18 cellular contexts compared by ENCODE assay signal in genomic region chr20:10568032-10568431, GRCh38.
DNase-seq lines count a peak whose midpoint lies in the region; ATAC-seq and TF ChIP-seq lines count a peak whose summit lies in the region.
"Had no signal": no experiment of that assay in that cellular context is flagged by ENCODE, and none has a peak within 500 bp of the region (broad histone marks: within the 10 kb centered on the region; RNA-seq: fewer than 3 reads in every experiment).

No MANE protein-coding gene starts in this region.

- TF ChIP-seq CTCF in CD8-positive, alpha-beta T cell (IDR thresholded peaks at IDR 0.05), result no peak
- TF ChIP-seq CTCF in foreskin keratinocyte (conservative IDR thresholded peaks at IDR 0.05), result no peak

- ATAC-seq in activated CD4-positive, CD25-positive, alpha-beta regulatory T cell treated with anti-CD3 and anti-CD28 coated beads, Interleukin-2, amount 50 U/mL, for 24 hours, result peak; percentile 25 to 41
- ATAC-seq in CD8-positive, alpha-beta T cell, result peak; percentile 42
- peak; percentile 49 for ATAC-seq in activated naive CD8-positive, alpha-beta T cell treated with anti-CD3 and anti-CD28 coated beads, Interleukin-2, amount 50 U/mL, for 24 hours
- peak; percentile 63 for ATAC-seq in naive thymus-derived CD4-positive, alpha-beta T cell
- ATAC-seq in foreskin keratinocyte (no peak), GM19023 (IDR thresholded peaks at IDR 0.05; ENCODE audit: unreplicated experiment) (no peak)
- ATAC-seq: GM23338 had no signal

- H3K4me1 Mint-ChIP-seq in CD8-positive, alpha-beta T cell (ENCODE audit: low read depth), result peaks cover 29% of the 10 kb centered on the region
- H3K4me1 Mint-ChIP-seq in activated naive CD8-positive, alpha-beta T cell treated with anti-CD3 and anti-CD28 coated beads, Interleukin-2, amount 50 U/mL, for 24 hours, result peaks cover 30% of the 10 kb centered on the region
- H3K4me1 Mint-ChIP-seq in naive thymus-derived CD4-positive, alpha-beta T cell, result peaks cover 6 to 46% (median 25%) of the 10 kb centered on the region in 7 donors

- H3K36me3 Mint-ChIP-seq in CD8-positive, alpha-beta T cell, result peaks cover 50% of the 10 kb centered on the region
- peaks cover 30% of the 10 kb centered on the region for H3K36me3 Mint-ChIP-seq in activated naive CD8-positive, alpha-beta T cell treated with anti-CD3 and anti-CD28 coated beads, Interleukin-2, amount 50 U/mL, for 24 hours (ENCODE audit: low read depth)
- H3K36me3 Mint-ChIP-seq in naive thymus-derived CD4-positive, alpha-beta T cell, result peaks cover 21 to 70% (median 58%) of the 10 kb centered on the region in 5 donors

- H3K4me3 Mint-ChIP-seq in CD8-positive, alpha-beta T cell, result no peak overlapping the region
- no peak overlapping the region for H3K4me3 Mint-ChIP-seq in activated naive CD8-positive, alpha-beta T cell treated with anti-CD3 and anti-CD28 coated beads, Interleukin-2, amount 50 U/mL, for 24 hours
- H3K4me3 Mint-ChIP-seq in naive thymus-derived CD4-positive, alpha-beta T cell, result no peak overlapping the region
- H3K4me3 Mint-ChIP-seq: GM23338 had no signal

- intact Hi-C loops in CD8-positive, alpha-beta T cell (cut with DNase I, micrococcal nuclease), result no loop called here
- intact Hi-C loops in naive thymus-derived CD4-positive, alpha-beta T cell (cut with micrococcal nuclease), result no loop called here

- no peak for DNase-seq in activated CD4-positive, CD25-positive, alpha-beta regulatory T cell treated with anti-CD3 and anti-CD28 coated beads, Interleukin-2, amount 50 U/mL, for 72 hours
- no peak for DNase-seq in CD8-positive, alpha-beta T cell
- no peak for DNase-seq in activated naive CD8-positive, alpha-beta T cell treated with anti-CD3 and anti-CD28 coated beads, Interleukin-2, amount 50 U/mL, for 24 hours
- DNase-seq in naive thymus-derived CD4-positive, alpha-beta T cell, result no peak
- DNase-seq in foreskin keratinocyte (no peak), NCI-H2227 (lab: John Stamatoyannopoulos, UW; ENCODE audit: unreplicated experiment) (no peak)
- DNase-seq: C1 segment of cervical spinal cord; COR-L47; GDM1; NCI-H146; NCI-H2081 treated with DMSO at 0.1 percent for 48 hours; NCI-H2227 treated with DMSO at 0.1 percent for 48 hours; NCI-H526 treated with DMSO at 0.1 percent for 48 hours; NK-92 treated with Interleukin-12 subunit alpha and Interleukin-12 subunit beta, amount 100 ng/mL, for 24 hours; OCI-M1 had no signal

- no peak overlapping the region for H3K27ac ChIP-seq in CD8-positive, alpha-beta T cell (ENCODE audit: low read depth, low read length)
- H3K27ac ChIP-seq in naive thymus-derived CD4-positive, alpha-beta T cell (ENCODE audit: low read depth, low read length), result no peak overlapping the region
- H3K27ac ChIP-seq in foreskin keratinocyte, result no peak overlapping the region

- H3K36me3 ChIP-seq in CD8-positive, alpha-beta T cell (ENCODE audit: insufficient read depth, low read length), result no peaks in the 10 kb centered on the region
- no peaks in the 10 kb centered on the region for H3K36me3 ChIP-seq in naive thymus-derived CD4-positive, alpha-beta T cell (ENCODE audit: control insufficient read depth in 2 of 3, insufficient read depth in 3 of 3, low read length in 3 of 3)

- POLR2A ChIA-PET in CD8-positive, alpha-beta T cell (lab: Charles Lee), result interaction anchor here (0.5 to 0.6 kb wide), 2 partner anchors 30 to 54 kb away, joined by 5 read pairs; no protein-coding TSS in a partner anchor
- POLR2A ChIA-PET in naive thymus-derived CD4-positive, alpha-beta T cell (lab: Charles Lee), result no interaction called here

- no peaks in the 10 kb centered on the region for H3K9me3 Mint-ChIP-seq in CD8-positive, alpha-beta T cell
- H3K9me3 Mint-ChIP-seq in activated naive CD8-positive, alpha-beta T cell treated with anti-CD3 and anti-CD28 coated beads, Interleukin-2, amount 50 U/mL, for 24 hours, result no peaks in the 10 kb centered on the region
- peaks cover 0 to 3% (median 0%) of the 10 kb centered on the region in 11 donors for H3K9me3 Mint-ChIP-seq in naive thymus-derived CD4-positive, alpha-beta T cell
- H3K9me3 Mint-ChIP-seq: GM23338 had no signal

- no peak overlapping the region for H3K27ac Mint-ChIP-seq in CD8-positive, alpha-beta T cell
- H3K27ac Mint-ChIP-seq in activated naive CD8-positive, alpha-beta T cell treated with anti-CD3 and anti-CD28 coated beads, Interleukin-2, amount 50 U/mL, for 24 hours, result no peak overlapping the region
- no peak overlapping the region for H3K27ac Mint-ChIP-seq in naive thymus-derived CD4-positive, alpha-beta T cell
- H3K27ac Mint-ChIP-seq: GM23338 had no signal

- CTCF ChIA-PET in CD8-positive, alpha-beta T cell (lab: Charles Lee), result no interaction called here
- CTCF ChIA-PET in naive thymus-derived CD4-positive, alpha-beta T cell (lab: Charles Lee), result no interaction called here

- H3K27me3 Mint-ChIP-seq in CD8-positive, alpha-beta T cell (ENCODE audit: low read depth), result no peaks in the 10 kb centered on the region
- no peaks in the 10 kb centered on the region for H3K27me3 Mint-ChIP-seq in activated naive CD8-positive, alpha-beta T cell treated with anti-CD3 and anti-CD28 coated beads, Interleukin-2, amount 50 U/mL, for 24 hours
- H3K27me3 Mint-ChIP-seq in naive thymus-derived CD4-positive, alpha-beta T cell, result no peaks in the 10 kb centered on the region

- H3K9me3 ChIP-seq in CD8-positive, alpha-beta T cell (ENCODE audit: low read length), result no peaks in the 10 kb centered on the region
- H3K9me3 ChIP-seq in naive thymus-derived CD4-positive, alpha-beta T cell (ENCODE audit: control insufficient read depth in 2 of 3, low read length in 3 of 3), result no peaks in the 10 kb centered on the region

- H3K27me3 ChIP-seq in CD8-positive, alpha-beta T cell (ENCODE audit: insufficient read depth, low read length), result no peaks in the 10 kb centered on the region
- H3K27me3 ChIP-seq in naive thymus-derived CD4-positive, alpha-beta T cell (ENCODE audit: control insufficient read depth in 2 of 2, insufficient read depth in 2 of 2, low read length in 2 of 2), result no peaks in the 10 kb centered on the region
- no peaks in the 10 kb centered on the region for H3K27me3 ChIP-seq in foreskin keratinocyte

- peaks cover 6% of the 10 kb centered on the region for H3K4me1 ChIP-seq in CD8-positive, alpha-beta T cell (ENCODE audit: insufficient read depth, low read length)
- H3K4me1 ChIP-seq in naive thymus-derived CD4-positive, alpha-beta T cell (ENCODE audit: control insufficient read depth in 2 of 2, insufficient read depth in 2 of 2, low read length in 2 of 2), result peaks cover 0 to 13% of the 10 kb centered on the region in 2 donors
- peaks cover 4% of the 10 kb centered on the region for H3K4me1 ChIP-seq in foreskin keratinocyte

- H3K4me3 ChIP-seq in CD8-positive, alpha-beta T cell (ENCODE audit: low read depth, low read length), result no peak overlapping the region
- H3K4me3 ChIP-seq in naive thymus-derived CD4-positive, alpha-beta T cell (ENCODE audit: low read length), result no peak overlapping the region
- H3K4me3 ChIP-seq: GM23338 had no signal

Comparison
In these comparisons a context has a peak if more than half of its experiments do, and no peak if none do; other contexts are left out.
1. ATAC-seq: peak in activated CD4-positive, CD25-positive, alpha-beta regulatory T cell treated with anti-CD3 and anti-CD28 coated beads, Interleukin-2, amount 50 U/mL, for 24 hours (2 of 2), CD8-positive, alpha-beta T cell (single experiment), activated naive CD8-positive, alpha-beta T cell treated with anti-CD3 and anti-CD28 coated beads, Interleukin-2, amount 50 U/mL, for 24 hours (single experiment) and naive thymus-derived CD4-positive, alpha-beta T cell (single experiment); none in foreskin keratinocyte (single experiment) and GM19023 (single experiment).